10 cellular contexts compared by ENCODE assay signal in the genomic region with DNA sequence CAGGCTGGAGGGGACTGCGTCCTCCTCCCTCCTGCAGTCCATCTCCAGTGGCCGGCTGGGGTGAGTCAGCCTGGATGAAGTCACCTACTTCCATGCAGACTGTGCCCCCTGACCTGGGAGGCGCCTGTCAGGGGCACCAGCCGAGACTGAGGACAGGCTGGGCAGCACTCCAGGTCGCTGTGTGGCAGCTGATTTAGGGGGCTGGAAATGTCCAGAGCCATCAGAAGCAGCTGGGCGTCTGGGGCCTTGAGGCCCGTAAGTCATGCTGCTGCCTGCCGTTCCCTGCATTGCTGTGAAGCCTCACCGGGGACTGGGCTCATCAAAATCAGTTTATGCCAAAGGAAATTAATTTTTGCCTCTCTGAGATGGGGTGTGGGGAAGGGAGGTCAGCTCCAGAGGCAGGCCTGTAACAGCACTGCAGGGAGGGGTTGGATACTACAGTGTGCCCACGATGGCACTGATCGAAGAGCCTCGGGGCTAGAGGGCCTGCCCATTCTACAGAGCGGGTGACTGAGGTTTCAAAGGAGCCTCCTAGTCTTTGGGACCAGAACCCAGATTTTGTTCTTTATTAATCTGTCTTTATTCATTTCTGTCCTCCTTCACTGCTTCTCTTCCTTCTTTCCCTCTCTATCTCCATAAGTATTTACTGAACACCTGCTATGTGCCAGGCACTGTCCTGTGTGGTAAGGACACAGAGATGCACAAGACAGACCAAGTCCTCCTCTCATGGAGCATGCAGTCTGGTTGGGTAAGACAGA.
DNase-seq lines count a peak whose midpoint lies in the region; ATAC-seq and TF ChIP-seq lines count a peak whose summit lies in the region.
"Had no signal": no experiment of that assay in that cellular context is flagged by ENCODE, and none has a peak within 500 bp of the region (broad histone marks: within the 10 kb centered on the region; RNA-seq: fewer than 3 reads in every experiment).

No MANE protein-coding gene starts in this region.

- H3K36me3 Mint-ChIP-seq in progenitor cell of endocrine pancreas (ENCODE audit: insufficient read depth), result no peaks in the 10 kb centered on the region

- in situ Hi-C loops in GM23248 (cut with MboI) (no loop called here), G401 (cut with HindIII; ENCODE audit: low sequenced_read_pairs) (no loop called here)

- H3K27ac ChIP-seq in GM23248 (peak overlapping the region; percentile 45), right atrium auricular region (peak overlapping the region; percentile 66 to 88)

- no peaks in the 10 kb centered on the region for H3K9me2 ChIP-seq in GM23248 (ENCODE audit: insufficient read depth)

- H3K4me2 ChIP-seq in GM23248 (ENCODE audit: unreplicated experiment), result peak overlapping the region; percentile 45

- no peaks in the 10 kb centered on the region for H3K36me3 ChIP-seq in GM23248 (ENCODE audit: low read depth)
- H3K36me3 ChIP-seq in right atrium auricular region, result no peaks in the 10 kb centered on the region

- H3K4me1 Mint-ChIP-seq in progenitor cell of endocrine pancreas (ENCODE audit: low read depth), result no peaks in the 10 kb centered on the region

- no peaks in the 10 kb centered on the region for H3K27me3 Mint-ChIP-seq in progenitor cell of endocrine pancreas
- H3K27me3 Mint-ChIP-seq: IgD-negative memory B cell had no signal

- no peaks in the 10 kb centered on the region for H3K9me3 ChIP-seq in GM23248 (ENCODE audit: low read depth)
- no peaks in the 10 kb centered on the region for H3K9me3 ChIP-seq in right atrium auricular region

- peak overlapping the region; percentile 52 for H3K9ac ChIP-seq in GM23248

- H3K9me3 Mint-ChIP-seq in progenitor cell of endocrine pancreas (ENCODE audit: low read depth), result no peaks in the 10 kb centered on the region

- intact Hi-C loops in sciatic nerve (cut with DNase I), result no loop called here

- H3K27ac Mint-ChIP-seq in progenitor cell of endocrine pancreas, result no peak overlapping the region
- H3K27ac Mint-ChIP-seq: IgD-negative memory B cell had no signal

- no peaks in the 10 kb centered on the region for H4K20me1 ChIP-seq in GM23248 (ENCODE audit: insufficient read depth)

- H2AFZ ChIP-seq in GM23248, result no peak overlapping the region

- H3K4me1 ChIP-seq in GM23248 (ENCODE audit: insufficient read depth) (peaks cover 12% of the 10 kb centered on the region), right atrium auricular region (peaks cover 0 to 15% of the 10 kb centered on the region in 2 donors)

- no peak overlapping the region for H3K4me3 ChIP-seq in GM23248
- H3K4me3 ChIP-seq in right atrium auricular region, result no peak overlapping the region

- H3K4me3 Mint-ChIP-seq in progenitor cell of endocrine pancreas (ENCODE audit: low read depth), result no peak overlapping the region

- H3K27me3 ChIP-seq in GM23248 (replicated peaks; ENCODE audit: insufficient read depth) (no peaks in the 10 kb centered on the region), right atrium auricular region (no peaks in the 10 kb centered on the region)

- peak; percentile 89 for ATAC-seq in sciatic nerve

- no peaks in the 10 kb centered on the region for H3F3A ChIP-seq in GM23248 (ENCODE audit: insufficient read depth)

- WGBS in GM23248 (ENCODE audit: low coverage in 1 of 2, low lambda C conversion rate in 2 of 2, missing lambda C conversion rate in 2 of 2), 2 experiments, result 31 to 32% methylated on average over 13 of the region's 13 CpGs

- no peak for TF ChIP-seq CTCF in right atrium auricular region (IDR thresholded peaks at IDR 0.05)
- no peak for TF ChIP-seq CTCF in progenitor cell of endocrine pancreas (IDR thresholded peaks at IDR 0.05; ENCODE audit: unreplicated experiment)

- no peaks in the 10 kb centered on the region for H3K79me2 ChIP-seq in GM23248 (ENCODE audit: insufficient read depth)

- DNase-seq in GM23248, result peak; percentile 93
- peak; percentile 47 for DNase-seq in amniotic stem cell (lab: John Stamatoyannopoulos, UW)
- DNase-seq in right atrium auricular region (ENCODE audit: low spot score), result peak; percentile 79
- no peak for DNase-seq in sciatic nerve (ENCODE audit: low spot score)
- no peak for DNase-seq in progenitor cell of endocrine pancreas (ENCODE audit: low spot score, unreplicated experiment)
- DNase-seq in activated CD4-positive, alpha-beta T cell treated with anti-CD3 and anti-CD28 coated beads for 4 hours, result no peak
- DNase-seq in G401 (ENCODE audit: low spot score), result no peak
- no peak for DNase-seq in SKM-1 treated with dmso at 0.1 percent for 144 hours (lab: John Stamatoyannopoulos, UW; ENCODE audit: unreplicated experiment)
- DNase-seq: DND-41 had no signal

Comparison
In these comparisons a context has a peak if more than half of its experiments do, and no peak if none do; other contexts are left out.
1. DNase-seq: peak in GM23248 (single experiment), amniotic stem cell (single experiment) and right atrium auricular region (single experiment); none in sciatic nerve (single experiment), progenitor cell of endocrine pancreas (single experiment), activated CD4-positive, alpha-beta T cell treated with anti-CD3 and anti-CD28 coated beads for 4 hours (0 of 2), G401 (single experiment) and SKM-1 treated with dmso at 0.1 percent for 144 hours (single experiment).